Comparison of ENCODE assay signal across 8 cellular contexts in the genomic region with DNA sequence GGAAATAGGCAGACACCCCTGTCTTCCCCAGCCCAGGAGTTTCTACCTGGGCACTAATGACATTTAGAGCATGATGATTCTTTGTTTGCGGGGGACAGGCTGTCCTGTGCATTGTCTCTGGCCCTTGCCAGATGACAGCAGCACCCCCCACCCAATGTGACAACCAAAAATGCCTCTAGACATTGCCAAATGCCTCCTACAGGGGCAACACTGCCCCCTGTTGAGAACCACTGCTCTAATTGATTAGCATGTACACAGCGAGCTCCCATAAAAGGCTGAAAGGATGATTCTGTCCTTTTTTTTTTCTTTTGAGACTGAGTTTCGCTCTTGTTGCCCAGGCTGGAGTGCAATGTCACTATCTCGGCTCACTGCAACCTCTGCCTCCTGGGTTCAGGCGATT. TPM values are rescaled to one million over a fixed set of nuclear protein-coding genes. Genes with fewer than 3 reads are reported as not detected.
DNase-seq lines count a peak whose midpoint lies in the region; ATAC-seq, FAIRE-seq and TF ChIP-seq lines count a peak whose summit lies in the region.

No MANE protein-coding gene starts in this region.

- H3K79me1 ChIP-seq in H1 (ENCODE audit: low read depth, low read length), result no peaks in the 10 kb centered on the region

- H4K5ac ChIP-seq in H1 (ENCODE audit: insufficient read length, low read depth, low read length), result no peak overlapping the region

- H4K91ac ChIP-seq in H1 (replicated peaks; ENCODE audit: insufficient read length, low read length), result no peak overlapping the region

- H2BK20ac ChIP-seq in H1 (ENCODE audit: low read length), result no peak overlapping the region

- no peaks in the 10 kb centered on the region for H3K4me1 Mint-ChIP-seq in activated CD4-positive, alpha-beta T cell treated with anti-CD3 and anti-CD28 coated beads for 36 hours

- peaks cover 6% of the 10 kb centered on the region for H3K4me1 ChIP-seq in OCI-LY3 (ENCODE audit: low read length)
- H3K4me1 ChIP-seq in H1 (replicated peaks in 1 of 4; ENCODE audit: control insufficient read depth in 3 of 4, insufficient read depth in 4 of 4, low read length in 3 of 4), result peaks cover 0 to 9% (median 7%) of the 10 kb centered on the region in 4 experiments; a peak in 6 of 7 replicates

- TF ChIP-seq RAD21 in H1 (IDR thresholded peaks at IDR 0.05 in 1 of 2, conservative IDR thresholded peaks at IDR 0.05 in 1 of 2; ENCODE audit: low read depth in 2 of 2, low read length in 2 of 2), result peak; percentile 52 to 64

- CTCF ChIA-PET in activated CD4-positive, alpha-beta T cell treated with anti-CD3 and anti-CD28 coated beads for 36 hours (lab: Charles Lee), result interaction anchor here (0.7 to 1.0 kb wide), 4 partner anchors 8 to 1785 kb away, joined by 3 to 4 read pairs (median 3); no protein-coding TSS in a partner anchor
- CTCF ChIA-PET in H1 (lab: Charles Lee; ENCODE audit: partially characterized antibody), result interaction anchor here (0.6 to 3.0 kb wide), 22 partner anchors 9 to 662 kb away, joined by 3 to 34 read pairs (median 4); no protein-coding TSS in a partner anchor

- no peak overlapping the region for H2BK15ac ChIP-seq in H1 (ENCODE audit: low read length)

- H3K4ac ChIP-seq in H1 (replicated peaks; ENCODE audit: insufficient read length, low read depth, low read length), result no peak overlapping the region

- no peaks in the 10 kb centered on the region for H3K9me3 Mint-ChIP-seq in activated CD4-positive, alpha-beta T cell treated with anti-CD3 and anti-CD28 coated beads for 36 hours (ENCODE audit: low read depth)

- H3K27me3 ChIP-seq in OCI-LY3 (ENCODE audit: low read depth, low read length), result peaks cover 21% of the 10 kb centered on the region
- H3K27me3 ChIP-seq in H1 (replicated peaks in 1 of 4; ENCODE audit: control insufficient read depth in 3 of 4, extremely low read depth in 1 of 4, insufficient read depth in 3 of 4, low read length in 3 of 4), result no peaks in the 10 kb centered on the region

- no peaks in the 10 kb centered on the region for H3K23me2 ChIP-seq in H1 (ENCODE audit: low read depth, low read length)

- no peak overlapping the region for H2BK12ac ChIP-seq in H1 (ENCODE audit: low read depth, low read length)

- POLR2A ChIA-PET in activated CD4-positive, alpha-beta T cell treated with anti-CD3 and anti-CD28 coated beads for 36 hours (lab: Charles Lee), result interaction anchor here (0.6 kb wide), 1 partner anchor 9 kb away, joined by 4 read pairs; no protein-coding TSS in a partner anchor
- POLR2A ChIA-PET in H1 (lab: Charles Lee; ENCODE audit: partially characterized antibody), result no interaction called here

- no peaks in the 10 kb centered on the region for H3K36me3 Mint-ChIP-seq in activated CD4-positive, alpha-beta T cell treated with anti-CD3 and anti-CD28 coated beads for 36 hours (ENCODE audit: low read depth)

- H3K27ac ChIP-seq in OCI-LY3 (ENCODE audit: low read length) (no peak overlapping the region), H1 (ENCODE audit: low read depth, low read length) (no peak overlapping the region)

- no peak overlapping the region for H4K8ac ChIP-seq in H1 (ENCODE audit: extremely low read depth, insufficient read depth, low read length)

- H3K18ac ChIP-seq in H1 (ENCODE audit: extremely low read depth, low read length), result no peak overlapping the region

- TF ChIP-seq EP300 in H1 (IDR thresholded peaks at IDR 0.05; ENCODE audit: borderline replicate concordance in 1 of 2, low read depth in 2 of 2, low read length in 2 of 2), result no peak

- H3K14ac ChIP-seq in H1 (ENCODE audit: insufficient read length), result no peak overlapping the region

- peak; percentile 64 for TF ChIP-seq CTCF in OCI-LY3 (IDR thresholded peaks at IDR 0.05; ENCODE audit: low read depth, low read length)
- TF ChIP-seq CTCF in H1 (IDR thresholded peaks at IDR 0.05; ENCODE audit: control extremely low read depth in 1 of 3, insufficient read depth in 1 of 3, low read depth in 1 of 3, low read length in 3 of 3), result peak in 1 of 3 experiments; percentile 40; a peak in 2 of 4 replicates

- H4K20me1 ChIP-seq in OCI-LY3 (ENCODE audit: insufficient read depth, low read length) (no peaks in the 10 kb centered on the region), H1 (replicated peaks in 1 of 2; ENCODE audit: control insufficient read depth in 1 of 2, insufficient read depth in 2 of 2, low read length in 2 of 2) (no peaks in the 10 kb centered on the region)

- no peak overlapping the region for H2BK120ac ChIP-seq in H1 (replicated peaks; ENCODE audit: low read depth, low read length)

- no peak for FAIRE-seq in H1 (lab: Jason Lieb, UNC)

- H3K4me3 ChIP-seq in OCI-LY3 (ENCODE audit: low read length) (no peak overlapping the region), H1 (ENCODE audit: extremely low read depth in 1 of 4, insufficient read depth in 2 of 4, low read depth in 3 of 4, low read length in 4 of 4) (no peak overlapping the region)

- H3K9ac ChIP-seq in OCI-LY3 (ENCODE audit: low read length) (no peak overlapping the region), H1 (replicated peaks in 1 of 4; ENCODE audit: extremely low read depth in 1 of 4, low read depth in 3 of 4, low read length in 3 of 4) (no peak overlapping the region)

- no peak overlapping the region for H3K56ac ChIP-seq in H1 (replicated peaks; ENCODE audit: insufficient read length, low read depth, low read length)

- peak; percentile 60 for DNase-seq in activated CD4-positive, alpha-beta T cell treated with anti-CD3 and anti-CD28 coated beads for 36 hours
- DNase-seq in activated CD4-positive, alpha-beta T cell treated with anti-CD3 and anti-CD28 coated beads, Interleukin-2, amount 50 U/mL, for 4 hours, result no peak
- DNase-seq in H1 (ENCODE audit: low read depth in 1 of 2, low spot score in 2 of 2), result no peak
- peak; percentile 45 for DNase-seq in stimulated activated CD8-positive, alpha-beta memory T cell treated with anti-CD3 and anti-CD28 coated beads, Interleukin-4, amount 100 ng/mL, for 48 hours
- no peak for DNase-seq in germinal center (ENCODE audit: low spot score)

- ATAC-seq in activated CD4-positive, alpha-beta T cell treated with anti-CD3 and anti-CD28 coated beads for 36 hours, result no peak
- ATAC-seq in HG03439 (IDR thresholded peaks at IDR 0.05; ENCODE audit: unreplicated experiment), result no peak
- ATAC-seq in GM19351 (IDR thresholded peaks at IDR 0.05; ENCODE audit: unreplicated experiment), result no peak

- H3K23ac ChIP-seq in H1 (ENCODE audit: insufficient read length), result no peak overlapping the region

- no peak overlapping the region for H3K4me3 Mint-ChIP-seq in activated CD4-positive, alpha-beta T cell treated with anti-CD3 and anti-CD28 coated beads for 36 hours

- no peak overlapping the region for H2BK5ac ChIP-seq in H1 (ENCODE audit: low read depth, low read length)

- no peak overlapping the region for H3K27ac Mint-ChIP-seq in activated CD4-positive, alpha-beta T cell treated with anti-CD3 and anti-CD28 coated beads for 36 hours

- WGBS in H1 (ENCODE audit: extremely low coverage in 1 of 2, insufficient coverage in 1 of 2, insufficient read length in 1 of 2, insufficient replicate concordance in 2 of 2, low coverage in 1 of 2, low lambda C conversion rate in 2 of 2, missing lambda C conversion rate in 1 of 2), 2 experiments, result 90% methylated on average over 5 of the region's 5 CpGs; no CpG with 5 or more reads in 1 of the 2 experiments

- intact Hi-C loops in activated CD4-positive, alpha-beta T cell treated with anti-CD3 and anti-CD28 coated beads for 36 hours (cut with DNase I, micrococcal nuclease), result no loop called here

- no peak overlapping the region for H2AK5ac ChIP-seq in H1 (ENCODE audit: low read depth, low read length)

- H3K4me2 ChIP-seq in OCI-LY3 (ENCODE audit: low read length) (no peak overlapping the region), H1 (ENCODE audit: insufficient read depth in 1 of 2, low read depth in 2 of 2, low read length in 2 of 2) (no peak overlapping the region)

- no peak for TF ChIP-seq POLR2A in H1 (IDR thresholded peaks at IDR 0.05; ENCODE audit: control extremely low read depth in 1 of 2, low read depth in 2 of 2, low read length in 2 of 2)

- H2AFZ ChIP-seq in OCI-LY3 (ENCODE audit: low read depth, low read length) (no peak overlapping the region), H1 (ENCODE audit: low read length) (no peak overlapping the region)

- H3K36me3 ChIP-seq in OCI-LY3 (replicated peaks; ENCODE audit: low read depth, low read length) (no peaks in the 10 kb centered on the region), H1 (ENCODE audit: control insufficient read depth in 2 of 4, insufficient read depth in 4 of 4, low read length in 3 of 4) (no peaks in the 10 kb centered on the region)

- peaks cover 2% of the 10 kb centered on the region for H3K27me3 Mint-ChIP-seq in activated CD4-positive, alpha-beta T cell treated with anti-CD3 and anti-CD28 coated beads for 36 hours

- no peaks in the 10 kb centered on the region for H3K9me3 ChIP-seq in OCI-LY3 (ENCODE audit: insufficient read depth, low read length)
- H3K9me3 ChIP-seq in H1 (ENCODE audit: insufficient read depth in 2 of 2, low read depth in 1 of 2, low read length in 1 of 2), result 0 out of 4 replicates have a peak, but pooled peaks cover 0 to 5% of the 10 kb centered on the region in 2 experiments

- no peaks in the 10 kb centered on the region for H3K79me2 ChIP-seq in OCI-LY3 (ENCODE audit: low read length)
- H3K79me2 ChIP-seq in H1 (ENCODE audit: control insufficient read depth in 1 of 2, insufficient read depth in 2 of 2, low read length in 2 of 2), result no peaks in the 10 kb centered on the region

TF ChIP-seq in H1, 55 proteins besides CTCF, POLR2A, EP300 and RAD21:
- TF ChIP-seq NRF1 (IDR thresholded peaks at IDR 0.05; ENCODE audit: low read depth, low read length) (no peak), EZH2 (IDR thresholded peaks at IDR 0.05; ENCODE audit: low read depth, low read length, severe bottlenecking) (no peak), ZNF274 (IDR thresholded peaks at IDR 0.05; ENCODE audit: borderline replicate concordance, extremely low read depth, low read length) (no peak)

RNA-seq across cellular contexts. Expression of a gene that starts 50.5 kb away (rescaled TPM):
- 1 to 10 TPM in 1 of 2 experiments, not detected in 1; 1.8 TPM for total RNA-seq in activated CD4-positive, alpha-beta T cell treated with anti-CD3 and anti-CD28 coated beads for 36 hours
- total RNA-seq in H1 (2021; fragmentation: NEBNext Ultra II Directional; extraction: Animal tissue kit (Norgen Biotek cat#: 25700)), result 1.3 and 1.5 TPM in 2 replicates
- polyA plus RNA-seq in H1 (2011; rRNA removed), result 0.39 TPM in 2 replicates
- polyA plus RNA-seq in H1 (2011; cell fraction: cytosol; rRNA removed), result 0.93 TPM
- polyA plus RNA-seq in H1 (2011; cell fraction: nucleus; rRNA removed), result 2.5 TPM
- 3.1 to 5.2 TPM (median 3.9 TPM) in 4 replicates for polyA plus RNA-seq in H1 (2012, experiment 1 of 2)
- not detected for polyA plus RNA-seq in H1 (2012, experiment 2 of 2)
- polyA plus RNA-seq in H1 (2013, experiment 1 of 2), result 0.28 TPM
- 0.22 TPM for polyA plus RNA-seq in H1 (2013, experiment 2 of 2)
- polyA minus RNA-seq in H1 (2011; rRNA and poly(A)+ RNA removed), result 0.73 and 2.6 TPM in 2 replicates
- not detected for polyA minus RNA-seq in H1 (2011; cell fraction: cytosol; rRNA and poly(A)+ RNA removed)
- 2.1 TPM for polyA minus RNA-seq in H1 (2011; cell fraction: nucleus; rRNA and poly(A)+ RNA removed)

Comparison
In these comparisons a context has a peak if more than half of its experiments do, and no peak if none do; other contexts are left out.
1. DNase-seq: peak in activated CD4-positive, alpha-beta T cell treated with anti-CD3 and anti-CD28 coated beads for 36 hours (single experiment) and stimulated activated CD8-positive, alpha-beta memory T cell treated with anti-CD3 and anti-CD28 coated beads, Interleukin-4, amount 100 ng/mL, for 48 hours (single experiment); none in activated CD4-positive, alpha-beta T cell treated with anti-CD3 and anti-CD28 coated beads, Interleukin-2, amount 50 U/mL, for 4 hours (0 of 2), H1 (0 of 2) and germinal center (single experiment).